ENCODE assay signal across 21 cellular contexts in the genomic region with DNA sequence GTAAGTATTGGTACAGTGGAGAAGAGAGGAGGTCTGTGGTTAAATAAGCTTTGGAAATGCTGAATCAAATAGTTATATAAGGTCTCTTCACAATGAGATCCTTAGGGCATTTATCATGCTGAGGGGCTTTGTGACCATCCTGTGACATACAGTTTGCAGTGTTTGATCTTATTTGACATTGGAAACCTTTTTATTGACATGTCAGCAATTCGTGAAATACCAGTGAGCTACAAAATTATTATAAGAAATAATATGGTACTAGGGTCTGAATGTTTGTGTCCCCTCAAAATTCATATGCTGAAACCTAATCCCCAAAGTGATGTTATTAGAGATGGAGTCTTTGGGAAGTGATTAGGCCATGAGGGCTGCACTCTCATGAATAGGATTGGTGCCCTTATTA.
DNase-seq lines count a peak whose midpoint lies in the region; ATAC-seq, FAIRE-seq and TF ChIP-seq lines count a peak whose summit lies in the region.
"Had no signal": no experiment of that assay in that cellular context is flagged by ENCODE, and none has a peak within 500 bp of the region (broad histone marks: within the 10 kb centered on the region; RNA-seq: fewer than 3 reads in every experiment).

No MANE protein-coding gene starts in this region.

- no peaks in the 10 kb centered on the region for H3K27me3 ChIP-seq in OCI-LY1 (ENCODE audit: insufficient read depth, low read length)
- H3K27me3 ChIP-seq in GM12878 (replicated peaks in 1 of 2; ENCODE audit: control insufficient read depth in 2 of 2, insufficient read depth in 2 of 2, low read length in 1 of 2) = no peaks in the 10 kb centered on the region
- H3K27me3 ChIP-seq: BLaER1 had no signal

- CTCF ChIA-PET in GM12878 (lab: Yijun Ruan, JAX) = interaction anchor here (1.0 to 1.4 kb wide), 3 partner anchors 9 to 16 kb away, joined by 3 to 5 read pairs (median 4); no protein-coding TSS in a partner anchor

- WGBS in GM12878 (ENCODE audit: insufficient coverage, insufficient replicate concordance, low lambda C conversion rate, missing lambda C conversion rate) = 14% methylated on average over 1 of the region's 1 CpG

- TF ChIP-seq EP300 in GM12878 (IDR thresholded peaks at IDR 0.05; ENCODE audit: borderline replicate concordance in 1 of 2, control insufficient read depth in 1 of 2, low read depth in 2 of 2, low read length in 2 of 2) = no peak

- no peaks in the 10 kb centered on the region for H3K36me3 Mint-ChIP-seq in stimulated activated effector memory CD8-positive, alpha-beta T cell treated with anti-CD3 and anti-CD28 coated beads, Interleukin-12 subunit alpha, Interleukin-12 subunit beta, amount 100 ng/mL, for 72 hours
- H3K36me3 Mint-ChIP-seq: CD4-positive, CD25-positive, alpha-beta regulatory T cell; CD8-positive, alpha-beta T cell had no signal

- H3K4me3 Mint-ChIP-seq in stimulated activated effector memory CD8-positive, alpha-beta T cell treated with anti-CD3 and anti-CD28 coated beads, Interleukin-12 subunit alpha, Interleukin-12 subunit beta, amount 100 ng/mL, for 72 hours = no peak overlapping the region
- H3K4me3 Mint-ChIP-seq: B cell; CD4-positive, CD25-positive, alpha-beta regulatory T cell; CD8-positive, alpha-beta T cell; HFFc6 had no signal

- peaks cover 70% of the 10 kb centered on the region for H3K4me1 ChIP-seq in OCI-LY1 (ENCODE audit: insufficient read depth, low read length, severe bottlenecking)
- peaks cover 16% of the 10 kb centered on the region for H3K4me1 ChIP-seq in GM12878 (ENCODE audit: control insufficient read depth, insufficient read depth, low read length)
- H3K4me1 ChIP-seq: Caco-2 had no signal

- H2AFZ ChIP-seq in OCI-LY1 (ENCODE audit: low read length) = no peak overlapping the region
- H2AFZ ChIP-seq in GM12878 (ENCODE audit: control insufficient read depth, low read depth, low read length) = no peak overlapping the region

- H3K27ac ChIP-seq in OCI-LY1 (ENCODE audit: low read depth, low read length, poor library complexity, severe bottlenecking) = peak overlapping the region; percentile 87
- peak overlapping the region; percentile 42; the same call in 1 of the 2 replicates for H3K27ac ChIP-seq in GM12878 (ENCODE audit: control insufficient read depth, insufficient read depth)
- H3K27ac ChIP-seq: BLaER1, C4-2B had no signal

- intact Hi-C loops in GM12878 (cut with micrococcal nuclease; ENCODE audit: unreplicated experiment) = no loop called here

- RAD21 ChIA-PET in GM12878 (lab: Charles Lee; ENCODE audit: unreplicated experiment) = interaction anchor here (0.7 to 2.1 kb wide), 8 partner anchors 10 to 94 kb away, joined by 3 to 10 read pairs (median 4); no protein-coding TSS in a partner anchor

- BruUV-seq in GM12878 (replicated peaks; lab: Mats Ljungman, UMichigan) = no TSS peak

- H3K4me3 ChIP-seq in OCI-LY1 (ENCODE audit: low read depth, low read length, poor library complexity, severe bottlenecking) (no peak overlapping the region), GM12878 (no peak overlapping the region)
- H3K4me3 ChIP-seq: BLaER1, HAP-1 had no signal

- H4K20me1 ChIP-seq in OCI-LY1 (ENCODE audit: insufficient read depth, low read length) (no peaks in the 10 kb centered on the region), GM12878 (ENCODE audit: control insufficient read depth, insufficient read depth) (no peaks in the 10 kb centered on the region)
- H4K20me1 ChIP-seq: BLaER1 had no signal

- no peak for TF ChIP-seq POLR2A in GM12891 (IDR thresholded peaks at IDR 0.05; ENCODE audit: low read depth, low read length)
- no peak for TF ChIP-seq POLR2A in GM12878 (IDR thresholded peaks at IDR 0.05; ENCODE audit: low read depth, low read length)

- no peaks in the 10 kb centered on the region for H3K9me3 ChIP-seq in OCI-LY1 (ENCODE audit: low read length)
- H3K9me3 ChIP-seq in GM12878 (replicated peaks; ENCODE audit: control insufficient read depth, insufficient read depth, low read length) = no peaks in the 10 kb centered on the region
- H3K9me3 ChIP-seq: BLaER1, Caco-2, HAP-1 had no signal

- no peak overlapping the region; the same call in 1 of the 2 replicates for H3K9ac ChIP-seq in OCI-LY1 (ENCODE audit: low read length)
- H3K9ac ChIP-seq in GM12878 (ENCODE audit: control insufficient read depth, insufficient read depth, low read length) = no peak overlapping the region; the same call in 1 of the 2 replicates
- H3K9ac ChIP-seq: BLaER1 had no signal

- no peak for TF ChIP-seq RAD21 in GM12878 (IDR thresholded peaks at IDR 0.05; ENCODE audit: insufficient read depth, low read depth, low read length)

- H3K36me3 ChIP-seq in OCI-LY1 (ENCODE audit: insufficient read depth, low read length) (no peaks in the 10 kb centered on the region), GM12878 (ENCODE audit: control insufficient read depth in 2 of 2, insufficient read depth in 2 of 2, low read length in 1 of 2) (no peaks in the 10 kb centered on the region)
- H3K36me3 ChIP-seq: BLaER1, HAP-1 had no signal

- no peak for ATAC-seq in GM12878
- no peak for ATAC-seq in stimulated activated effector memory CD8-positive, alpha-beta T cell treated with anti-CD3 and anti-CD28 coated beads, Interleukin-12 subunit alpha, Interleukin-12 subunit beta, amount 100 ng/mL, for 72 hours
- ATAC-seq: CD8-positive, alpha-beta T cell had no signal

- POLR2A ChIA-PET in GM12878 (lab: Charles Lee) = interaction anchor here (0.7 to 1.8 kb wide), 3 partner anchors 9 to 83 kb away, joined by 3 to 7 read pairs (median 3); no protein-coding TSS in a partner anchor

- no peak for TF ChIP-seq CTCF in OCI-LY1 (IDR thresholded peaks at IDR 0.05; ENCODE audit: low read length)
- TF ChIP-seq CTCF in GM12878 (IDR thresholded peaks at IDR 0.05 in 2 of 3, conservative IDR thresholded peaks at IDR 0.05 in 1 of 3; ENCODE audit: control insufficient read depth in 2 of 3, extremely low read depth in 1 of 3, insufficient read depth in 1 of 3, low read depth in 3 of 3, low read length in 3 of 3) = no peak

- H3K9me3 Mint-ChIP-seq in stimulated activated effector memory CD8-positive, alpha-beta T cell treated with anti-CD3 and anti-CD28 coated beads, Interleukin-12 subunit alpha, Interleukin-12 subunit beta, amount 100 ng/mL, for 72 hours = no peaks in the 10 kb centered on the region
- H3K9me3 Mint-ChIP-seq: CD4-positive, CD25-positive, alpha-beta regulatory T cell; CD8-positive, alpha-beta T cell; HFFc6 had no signal

- no peak overlapping the region; the same call in 1 of the 2 replicates for H3K4me2 ChIP-seq in OCI-LY1 (ENCODE audit: low read length)
- H3K4me2 ChIP-seq in GM12878 (ENCODE audit: control insufficient read depth, insufficient read depth) = no peak overlapping the region
- H3K4me2 ChIP-seq: BLaER1 had no signal

- DNase-seq in GM12891 (ENCODE audit: insufficient read length, low spot score) (no peak), GM19239 (ENCODE audit: insufficient read length, low spot score) (no peak), GM12878 (ENCODE audit: low read depth, low spot score) (no peak), NOMO-1 treated with dmso at 0.1 percent for 144 hours (lab: John Stamatoyannopoulos, UW; ENCODE audit: unreplicated experiment) (no peak), NCI-H1436 (lab: John Stamatoyannopoulos, UW) (no peak), NCI-H1417 treated with DMSO at 0.1 percent for 48 hours (lab: John Stamatoyannopoulos, UW) (no peak)
- DNase-seq in stimulated activated effector memory CD8-positive, alpha-beta T cell treated with anti-CD3 and anti-CD28 coated beads, Interleukin-12 subunit alpha, Interleukin-12 subunit beta, amount 100 ng/mL, for 72 hours (ENCODE audit: low spot score in 2 of 2) = no peak
- DNase-seq: Caco-2; CD4-positive, CD25-positive, alpha-beta regulatory T cell; CD8-positive, alpha-beta T cell; DMS153; DND-41; GOT3; HFFc6 had no signal

- H3K79me2 ChIP-seq in OCI-LY1 (ENCODE audit: insufficient read depth, low read length) = no peaks in the 10 kb centered on the region
- no peaks in the 10 kb centered on the region for H3K79me2 ChIP-seq in GM12878 (ENCODE audit: control insufficient read depth, insufficient read depth, low read length)

- in situ Hi-C loops in GM12878 (cut with MboI) = no loop called here

- H3K9me2 ChIP-seq in OCI-LY1 (ENCODE audit: low read depth, low read length) = no peaks in the 10 kb centered on the region

- FAIRE-seq in GM12891 (lab: Jason Lieb, UNC) (peak; percentile 88), GM19239 (lab: Jason Lieb, UNC) (peak; percentile 33), GM12878 (lab: Jason Lieb, UNC) (no peak)
- FAIRE-seq: G401.6, H54 had no signal

- H3F3A ChIP-seq in OCI-LY1 (ENCODE audit: insufficient read depth, low read length) = no peaks in the 10 kb centered on the region

- no peak overlapping the region for H3K27ac Mint-ChIP-seq in stimulated activated effector memory CD8-positive, alpha-beta T cell treated with anti-CD3 and anti-CD28 coated beads, Interleukin-12 subunit alpha, Interleukin-12 subunit beta, amount 100 ng/mL, for 72 hours
- H3K27ac Mint-ChIP-seq: B cell; CD4-positive, CD25-positive, alpha-beta regulatory T cell; CD8-positive, alpha-beta T cell; HFFc6 had no signal

- H3K4me1 Mint-ChIP-seq in stimulated activated effector memory CD8-positive, alpha-beta T cell treated with anti-CD3 and anti-CD28 coated beads, Interleukin-12 subunit alpha, Interleukin-12 subunit beta, amount 100 ng/mL, for 72 hours = no peaks in the 10 kb centered on the region
- H3K4me1 Mint-ChIP-seq: CD4-positive, CD25-positive, alpha-beta regulatory T cell had no signal

- SMC1A ChIA-PET in GM12878 (lab: Charles Lee; ENCODE audit: uncharacterized antibody, unreplicated experiment) = interaction anchor here (0.7 to 2.4 kb wide), 9 partner anchors 9 to 85 kb away, joined by 3 to 16 read pairs (median 6); no protein-coding TSS in a partner anchor

TF ChIP-seq in GM12891, 5 proteins besides CTCF, POLR2A, EP300 and RAD21:
- TF ChIP-seq SPI1 (IDR thresholded peaks at IDR 0.05; ENCODE audit: low read depth, low read length) = no peak
- TF ChIP-seq PAX5 (IDR thresholded peaks at IDR 0.05; ENCODE audit: insufficient read depth, low read length, severe bottlenecking) = no peak
- no peak for TF ChIP-seq TAF1 (IDR thresholded peaks at IDR 0.05; ENCODE audit: low read depth, low read length)
- TF ChIP-seq POLR2AphosphoS5 (IDR thresholded peaks at IDR 0.05; ENCODE audit: low read depth, low read length) = no peak

TF ChIP-seq in GM12878, 131 proteins besides CTCF, POLR2A, EP300 and RAD21 (continues in another document):
- TF ChIP-seq KLF5 (IDR thresholded peaks at IDR 0.05; ENCODE audit: partially characterized antibody) = no peak
- TF ChIP-seq ZSCAN29 (IDR thresholded peaks at IDR 0.05) = no peak
- TF ChIP-seq ZBED1 (IDR thresholded peaks at IDR 0.05; ENCODE audit: borderline replicate concordance) = no peak
- TF ChIP-seq TCF7 (IDR thresholded peaks at IDR 0.05; ENCODE audit: borderline replicate concordance) = no peak
- TF ChIP-seq YY1 (IDR thresholded peaks at IDR 0.05; ENCODE audit: low read depth, low read length) = no peak
- no peak for TF ChIP-seq SMARCA5 (IDR thresholded peaks at IDR 0.05)
